Comparison of ENCODE assay signal across 8 cellular contexts in genomic region chr6:43052225-43052841, GRCh38. TPM values are rescaled to one million over a fixed set of nuclear protein-coding genes. Genes with fewer than 3 reads are reported as not detected.
DNase-seq lines count a peak whose midpoint lies in the region; ATAC-seq and TF ChIP-seq lines count a peak whose summit lies in the region.

No MANE protein-coding gene starts in this region.

- H3K4me1 Mint-ChIP-seq in Calu3 (ENCODE audit: low read depth, unreplicated experiment) = peaks cover 13% of the 10 kb centered on the region
- peaks cover 23% of the 10 kb centered on the region for H3K4me1 Mint-ChIP-seq in progenitor cell of endocrine pancreas (ENCODE audit: low read depth)

- peaks cover 0 to 49% (median 0%) of the 10 kb centered on the region in 3 donors for H3K36me3 ChIP-seq in Peyer's patch

- no peak for TF ChIP-seq POLR2A in Peyer's patch (IDR thresholded peaks at IDR 0.05)

- intact Hi-C loops in Calu3 (cut with micrococcal nuclease; ENCODE audit: unreplicated experiment) = no loop called here

- CTCF ChIA-PET in Calu3 (lab: Charles Lee) = no interaction called here

- peaks cover 62% of the 10 kb centered on the region for H3K36me3 Mint-ChIP-seq in Calu3 (ENCODE audit: insufficient read depth, unreplicated experiment)
- peaks cover 14% of the 10 kb centered on the region for H3K36me3 Mint-ChIP-seq in progenitor cell of endocrine pancreas (ENCODE audit: insufficient read depth)

- no peaks in the 10 kb centered on the region for H3K9me3 ChIP-seq in Peyer's patch

- DNase-seq in Calu3 (no peak), Peyer's patch (no peak), epithelial cell of proximal tubule (ENCODE audit: low read depth) (no peak), progenitor cell of endocrine pancreas (ENCODE audit: low spot score, unreplicated experiment) (no peak), T-helper 9 cell (no peak), HPDE6-E6E7 (ENCODE audit: extremely low spot score) (no peak), anterior cingulate cortex (lab: John Stamatoyannopoulos, UW) (no peak)

- no peak for ATAC-seq in HG03025 (IDR thresholded peaks at IDR 0.05; ENCODE audit: low FRiP score, unreplicated experiment)

- H3K27me3 Mint-ChIP-seq in Calu3 (ENCODE audit: unreplicated experiment) (no peaks in the 10 kb centered on the region), progenitor cell of endocrine pancreas (no peaks in the 10 kb centered on the region)

- peaks cover 0 to 9% (median 2%) of the 10 kb centered on the region in 4 donors for H3K4me1 ChIP-seq in Peyer's patch

- TF ChIP-seq CTCF in Calu3 (IDR thresholded peaks at IDR 0.05; ENCODE audit: unreplicated experiment) (no peak), Peyer's patch (IDR thresholded peaks at IDR 0.05) (no peak), epithelial cell of proximal tubule (conservative IDR thresholded peaks at IDR 0.05; ENCODE audit: low read depth, low read length) (no peak), progenitor cell of endocrine pancreas (IDR thresholded peaks at IDR 0.05; ENCODE audit: unreplicated experiment) (no peak)

- H3K27me3 ChIP-seq in Peyer's patch = no peaks in the 10 kb centered on the region

- H3K4me3 ChIP-seq in Peyer's patch (peak overlapping the region in 1 of 4 donors; percentile 84), epithelial cell of proximal tubule (ENCODE audit: low read depth, low read length) (peak overlapping the region; percentile 72)

- H3K4me3 Mint-ChIP-seq in Calu3 (ENCODE audit: low read depth, unreplicated experiment) (peak overlapping the region; percentile 97), progenitor cell of endocrine pancreas (ENCODE audit: low read depth) (peak overlapping the region; percentile 95)

- BruUV-seq in Calu3 (replicated peaks; lab: Mats Ljungman, UMichigan) = no TSS peak

- H3K9me3 Mint-ChIP-seq in Calu3 (ENCODE audit: low read depth, unreplicated experiment) = no peaks in the 10 kb centered on the region
- no peaks in the 10 kb centered on the region for H3K9me3 Mint-ChIP-seq in progenitor cell of endocrine pancreas (ENCODE audit: low read depth)

- H3K27ac Mint-ChIP-seq in Calu3 (ENCODE audit: unreplicated experiment) (peak overlapping the region; percentile 88), progenitor cell of endocrine pancreas (peak overlapping the region; percentile 92)

- peak overlapping the region in 3 of 4 donors; percentile 90 to 96 (median 90) for H3K27ac ChIP-seq in Peyer's patch

RNA-seq across cellular contexts. Expression of gene CUL7, which starts 1.3 kb away (rescaled TPM):
- total RNA-seq in Calu3 (2022) = 25.5 and 25.9 TPM in 2 replicates
- 10 to 100 TPM; 19.4 to 33.0 (median 23.1) TPM for total RNA-seq in Peyer's patch
- total RNA-seq in epithelial cell of proximal tubule = 12.0 and 20.5 TPM in 2 replicates
- 58.9 and 60.9 TPM in 2 replicates for total RNA-seq in progenitor cell of endocrine pancreas

RNA-seq across cellular contexts. Expression of gene MRPL2, which starts 6.9 kb away (rescaled TPM):
- total RNA-seq in Calu3 (2022) = 125 and 135 TPM in 2 replicates
- 10 to 100 TPM; 19.0 to 40.8 (median 22.1) TPM for total RNA-seq in Peyer's patch
- total RNA-seq in epithelial cell of proximal tubule = 16.9 and 45.4 TPM in 2 replicates
- total RNA-seq in progenitor cell of endocrine pancreas = 45.2 and 52.2 TPM in 2 replicates

RNA-seq across cellular contexts. Expression of gene KLC4, which starts 7.1 kb away (rescaled TPM):
- total RNA-seq in Calu3 (2022) (42.1 and 50.7 TPM in 2 replicates), Peyer's patch (100 to 1,000 TPM in 3 of 4 donors, 10 to 100 TPM in 1; 50.3 to 214 (median 183) TPM), epithelial cell of proximal tubule (8.8 and 10.3 TPM in 2 replicates), progenitor cell of endocrine pancreas (71.9 and 73.8 TPM in 2 replicates)

RNA-seq across cellular contexts. Expression of gene PTK7, which starts 23.8 kb away (rescaled TPM):
- total RNA-seq in Calu3 (2022) (49.7 and 66.0 TPM in 2 replicates), Peyer's patch (10 to 100 TPM in 3 of 4 donors, 1 to 10 TPM in 1; 4.4 to 22.3 (median 18.3) TPM), epithelial cell of proximal tubule (84.6 and 91.2 TPM in 2 replicates), progenitor cell of endocrine pancreas (141 and 142 TPM in 2 replicates)

RNA-seq across cellular contexts. Expression of gene RRP36, which starts 30.9 kb away (rescaled TPM):
- total RNA-seq in Calu3 (2022) (94.9 and 101 TPM in 2 replicates), Peyer's patch (10 to 100 TPM; 39.2 to 75.9 (median 50.4) TPM), epithelial cell of proximal tubule (71.2 and 163 TPM in 2 replicates), progenitor cell of endocrine pancreas (60.6 and 62.4 TPM in 2 replicates)
